8 cellular contexts compared by ENCODE assay signal in genomic region chr4:1485280-1485679, GRCh38.
"Had no signal": no experiment of that assay in that cellular context is flagged by ENCODE, and none has a peak within 500 bp of the region (broad histone marks: within the 10 kb centered on the region; RNA-seq: fewer than 3 reads in every experiment).

No MANE protein-coding gene starts in this region.

- FAIRE-seq: H1, H54, HTR-8/SVneo had no signal

- ATAC-seq: GM23338 had no signal

- H3K27ac Mint-ChIP-seq: GM23338, H9, IgD-negative memory B cell had no signal

- H2AFZ ChIP-seq: GM23338 had no signal

- H3K4me2 ChIP-seq: GM23338 had no signal

- H3K4me3 Mint-ChIP-seq: GM23338, H9, IgD-negative memory B cell had no signal

- DNase-seq: H9, HCEC 1CT, KG1 had no signal

- H3K4me3 ChIP-seq: GM23338 had no signal

- H3K4me1 Mint-ChIP-seq: GM23338, H9, IgD-negative memory B cell had no signal
